In genomic region chr6:151071295-151071694, GRCh38 we compare ENCODE assay signal across 11 cellular contexts.
DNase-seq lines count a peak whose midpoint lies in the region; TF ChIP-seq lines count a peak whose summit lies in the region.
"Had no signal": no experiment of that assay in that cellular context is flagged by ENCODE, and none has a peak within 500 bp of the region (broad histone marks: within the 10 kb centered on the region; RNA-seq: fewer than 3 reads in every experiment).

No MANE protein-coding gene starts in this region.

- H3K9me3 Mint-ChIP-seq in nephron (peaks cover 27% of the 10 kb centered on the region), H9 (no peaks in the 10 kb centered on the region; a peak in 1 of 5 replicates)
- H3K9me3 Mint-ChIP-seq in activated CD4-positive, alpha-beta T cell treated with anti-CD3 and anti-CD28 coated beads, Interleukin-2, amount 10 ng/mL, durations not matched to agents 7 days and 5 days: peaks cover 6% of the 10 kb centered on the region
- H3K9me3 Mint-ChIP-seq: GM23338 had no signal

- H3K36me3 Mint-ChIP-seq in nephron (ENCODE audit: low read depth): peaks cover 58% of the 10 kb centered on the region
- peaks cover 29% of the 10 kb centered on the region for H3K36me3 Mint-ChIP-seq in activated CD4-positive, alpha-beta T cell treated with anti-CD3 and anti-CD28 coated beads, Interleukin-2, amount 10 ng/mL, durations not matched to agents 7 days and 5 days (ENCODE audit: low read depth)
- peaks cover 2 to 11% (median 10%) of the 10 kb centered on the region in 3 experiments; a peak in 4 of 7 replicates for H3K36me3 Mint-ChIP-seq in H9 (ENCODE audit: insufficient read depth in 1 of 3, low read depth in 3 of 3)

- H3K79me1 ChIP-seq in H9 (ENCODE audit: insufficient read depth, low read depth, low read length, poor library complexity, severe bottlenecking): no peaks in the 10 kb centered on the region

- no peak overlapping the region for H2BK120ac ChIP-seq in H9 (ENCODE audit: low read depth, low read length, poor library complexity, severe bottlenecking)

- H3K4me2 ChIP-seq in H9 (ENCODE audit: insufficient read depth, insufficient read length, low read length): no peak overlapping the region
- H3K4me2 ChIP-seq: GM23338 had no signal

- POLR2A ChIA-PET in AG04450 (lab: Yijun Ruan, JAX): interaction anchor here (0.6 kb wide), 1 partner anchor 68 kb away, joined by 3 read pairs; no protein-coding TSS in a partner anchor
- POLR2A ChIA-PET in activated CD4-positive, alpha-beta T cell treated with anti-CD3 and anti-CD28 coated beads, Interleukin-2, amount 10 ng/mL, durations not matched to agents 7 days and 5 days (lab: Charles Lee): no interaction called here

- H3K23me2 ChIP-seq in H9 (ENCODE audit: insufficient read length, low read depth, low read length, poor library complexity, severe bottlenecking): no peaks in the 10 kb centered on the region

- H3K9me3 ChIP-seq in AG04450 (ENCODE audit: control insufficient read depth, insufficient read depth, low read length): no peaks in the 10 kb centered on the region
- H3K9me3 ChIP-seq in SJSA1 (replicated peaks): no peaks in the 10 kb centered on the region
- no peaks in the 10 kb centered on the region for H3K9me3 ChIP-seq in WERI-Rb-1 (ENCODE audit: severe bottlenecking)
- no peaks in the 10 kb centered on the region for H3K9me3 ChIP-seq in H9 (ENCODE audit: control insufficient read depth, low read depth, low read length)

- no peaks in the 10 kb centered on the region for H4K20me1 ChIP-seq in H9 (ENCODE audit: control insufficient read depth, insufficient read depth, insufficient read length)

- no peak overlapping the region for H2BK20ac ChIP-seq in H9 (ENCODE audit: low read depth, low read length, poor library complexity, severe bottlenecking)

- H3T11ph ChIP-seq in H9 (ENCODE audit: low read length): no peak overlapping the region

- no peak overlapping the region for H4K8ac ChIP-seq in H9 (replicated peaks; ENCODE audit: insufficient read length, low read depth, low read length)

- H3K9ac ChIP-seq in H9 (ENCODE audit: extremely low read depth, insufficient read length, low read length): no peak overlapping the region

- H3K79me2 ChIP-seq in H9 (ENCODE audit: insufficient read depth, low read length): no peaks in the 10 kb centered on the region

- no peak overlapping the region for H3K18ac ChIP-seq in H9 (ENCODE audit: insufficient read length, low read depth, low read length)

- no peak overlapping the region for H2BK12ac ChIP-seq in H9 (ENCODE audit: insufficient read length, low read depth, low read length)

- DNase-seq in AG04450 (ENCODE audit: low read depth, low spot score) (peak; percentile 30), SJSA1 (ENCODE audit: low read depth in 1 of 2, low spot score in 2 of 2) (peak; percentile 72 to 78), fibroblast of the aortic adventitia (ENCODE audit: low read depth) (peak; percentile 92), WERI-Rb-1 (no peak), H9 (no peak)
- DNase-seq in stimulated activated CD4-positive, alpha-beta T cell treated with anti-CD3 and anti-CD28 coated beads, Interleukin-1b, Interleukin-23, amount 100 ng/mL, for 48 hours: no peak
- DNase-seq in activated CD4-positive, alpha-beta T cell treated with anti-CD3 and anti-CD28 coated beads, Interleukin-2, amount 10 ng/mL, durations not matched to agents 7 days and 5 days: no peak
- DNase-seq: trophoblast cell had no signal

- CTCF ChIA-PET in AG04450 (lab: Charles Lee): interaction anchor here (1.1 to 4.1 kb wide), 2 partner anchors 11 to 57 kb away, joined by 3 to 22 read pairs; no protein-coding TSS in a partner anchor
- CTCF ChIA-PET in activated CD4-positive, alpha-beta T cell treated with anti-CD3 and anti-CD28 coated beads, Interleukin-2, amount 10 ng/mL, durations not matched to agents 7 days and 5 days (lab: Charles Lee): interaction anchor here (0.6 kb wide), 1 partner anchor 1012 kb away, joined by 3 read pairs; no protein-coding TSS in a partner anchor

- no peak overlapping the region for H3K14ac ChIP-seq in H9 (ENCODE audit: insufficient read depth, low read length)

- no peak for TF ChIP-seq CTCF in AG04450 (IDR thresholded peaks at IDR 0.05; ENCODE audit: low read depth, low read length)
- no peak for TF ChIP-seq CTCF in fibroblast of the aortic adventitia (IDR thresholded peaks at IDR 0.05; ENCODE audit: insufficient read depth, low read length)
- no peak for TF ChIP-seq CTCF in nephron (IDR thresholded peaks at IDR 0.05; ENCODE audit: unreplicated experiment in 3 of 3)
- no peak for TF ChIP-seq CTCF in WERI-Rb-1 (IDR thresholded peaks at IDR 0.05; ENCODE audit: low read depth, low read length)
- TF ChIP-seq CTCF in H9 (conservative IDR thresholded peaks at IDR 0.05): no peak

- H2AFZ ChIP-seq in H9 (ENCODE audit: low read length): no peak overlapping the region
- H2AFZ ChIP-seq: GM23338 had no signal

- no peak overlapping the region for H3K4me3 Mint-ChIP-seq in nephron
- H3K4me3 Mint-ChIP-seq in activated CD4-positive, alpha-beta T cell treated with anti-CD3 and anti-CD28 coated beads, Interleukin-2, amount 10 ng/mL, durations not matched to agents 7 days and 5 days: no peak overlapping the region
- H3K4me3 Mint-ChIP-seq in H9: no peak overlapping the region
- H3K4me3 Mint-ChIP-seq: GM23338 had no signal

- no peak overlapping the region for H3K27ac ChIP-seq in AG04450 (ENCODE audit: low read depth, low read length)
- H3K27ac ChIP-seq in SJSA1: peak overlapping the region; percentile 92
- H3K27ac ChIP-seq in WERI-Rb-1: no peak overlapping the region
- H3K27ac ChIP-seq in H9 (ENCODE audit: insufficient read length, low read depth, low read length): no peak overlapping the region
- H3K27ac ChIP-seq: C4-2B had no signal

- H3K23ac ChIP-seq in H9 (ENCODE audit: insufficient read length, low read depth, low read length): no peak overlapping the region

- WGBS in H9 (ENCODE audit: extremely low coverage, insufficient read length, low lambda C conversion rate): no CpG with 5 or more reads among the region's 8 CpGs

- peaks cover 6% of the 10 kb centered on the region; the same call in 1 of the 2 replicates for H3K36me3 ChIP-seq in SJSA1
- H3K36me3 ChIP-seq in WERI-Rb-1: no peaks in the 10 kb centered on the region

- no peak overlapping the region for H2BK5ac ChIP-seq in H9 (ENCODE audit: insufficient read length, low read length)

- H3K4me3 ChIP-seq in AG04450 (ENCODE audit: low read depth, low read length): peak overlapping the region; percentile 40
- peak overlapping the region; percentile 27 for H3K4me3 ChIP-seq in SJSA1
- peak overlapping the region; percentile 41 for H3K4me3 ChIP-seq in fibroblast of the aortic adventitia (ENCODE audit: low read depth, low read length)
- no peak overlapping the region for H3K4me3 ChIP-seq in WERI-Rb-1 (ENCODE audit: low read depth, low read length)
- H3K4me3 ChIP-seq: GM23338 had no signal

- no peak overlapping the region for H4K91ac ChIP-seq in H9 (ENCODE audit: insufficient read length, low read depth, low read length)

- H3K4me1 Mint-ChIP-seq in nephron: peaks cover 53% of the 10 kb centered on the region
- no peaks in the 10 kb centered on the region for H3K4me1 Mint-ChIP-seq in activated CD4-positive, alpha-beta T cell treated with anti-CD3 and anti-CD28 coated beads, Interleukin-2, amount 10 ng/mL, durations not matched to agents 7 days and 5 days
- H3K4me1 Mint-ChIP-seq in H9: no peaks in the 10 kb centered on the region
- H3K4me1 Mint-ChIP-seq: GM23338 had no signal

- no peak overlapping the region for H2BK15ac ChIP-seq in H9 (ENCODE audit: low read depth, low read length)

- H3K27ac Mint-ChIP-seq in nephron (peak overlapping the region; percentile 11 to 96 (median 54)), H9 (no peak overlapping the region; a peak in 1 of 7 replicates)
- no peak overlapping the region for H3K27ac Mint-ChIP-seq in activated CD4-positive, alpha-beta T cell treated with anti-CD3 and anti-CD28 coated beads, Interleukin-2, amount 10 ng/mL, durations not matched to agents 7 days and 5 days
- H3K27ac Mint-ChIP-seq: GM23338 had no signal

- no peak overlapping the region for H3K4ac ChIP-seq in H9 (ENCODE audit: low read depth, low read length)

- H2AK5ac ChIP-seq in H9 (ENCODE audit: insufficient read length, low read length): no peak overlapping the region

- H3K4me1 ChIP-seq in SJSA1 (replicated peaks) (peaks cover 46% of the 10 kb centered on the region), H9 (ENCODE audit: insufficient read depth, low read length) (no peaks in the 10 kb centered on the region)

- H4K5ac ChIP-seq in H9 (ENCODE audit: insufficient read length, low read depth, low read length): no peak overlapping the region

- H3K27me3 ChIP-seq in AG04450 (ENCODE audit: control insufficient read depth, insufficient read depth, low read length) (no peaks in the 10 kb centered on the region), SJSA1 (replicated peaks) (no peaks in the 10 kb centered on the region), WERI-Rb-1 (ENCODE audit: insufficient read depth, low read depth, severe bottlenecking) (no peaks in the 10 kb centered on the region), H9 (ENCODE audit: insufficient read depth, low read length) (no peaks in the 10 kb centered on the region)

- no peak overlapping the region for H3K56ac ChIP-seq in H9 (ENCODE audit: insufficient read length, low read depth, low read length)

- H3K27me3 Mint-ChIP-seq in nephron (ENCODE audit: low read depth): no peaks in the 10 kb centered on the region
- no peaks in the 10 kb centered on the region for H3K27me3 Mint-ChIP-seq in activated CD4-positive, alpha-beta T cell treated with anti-CD3 and anti-CD28 coated beads, Interleukin-2, amount 10 ng/mL, durations not matched to agents 7 days and 5 days
- H3K27me3 Mint-ChIP-seq in H9 (ENCODE audit: low read depth): no peaks in the 10 kb centered on the region

Comparison
In these comparisons a context has a peak if more than half of its experiments do, and no peak if none do; other contexts are left out.
1. DNase-seq: peak in AG04450 (single experiment), SJSA1 (2 of 2) and fibroblast of the aortic adventitia (single experiment); none in WERI-Rb-1 (single experiment), stimulated activated CD4-positive, alpha-beta T cell treated with anti-CD3 and anti-CD28 coated beads, Interleukin-1b, Interleukin-23, amount 100 ng/mL, for 48 hours (single experiment), activated CD4-positive, alpha-beta T cell treated with anti-CD3 and anti-CD28 coated beads, Interleukin-2, amount 10 ng/mL, durations not matched to agents 7 days and 5 days (single experiment) and H9 (single experiment).
2. H3K27ac Mint-ChIP-seq: peak in nephron (3 of 3); none in activated CD4-positive, alpha-beta T cell treated with anti-CD3 and anti-CD28 coated beads, Interleukin-2, amount 10 ng/mL, durations not matched to agents 7 days and 5 days (single experiment) and H9 (0 of 3).